7 cellular contexts compared by ENCODE assay signal in the genomic region with DNA sequence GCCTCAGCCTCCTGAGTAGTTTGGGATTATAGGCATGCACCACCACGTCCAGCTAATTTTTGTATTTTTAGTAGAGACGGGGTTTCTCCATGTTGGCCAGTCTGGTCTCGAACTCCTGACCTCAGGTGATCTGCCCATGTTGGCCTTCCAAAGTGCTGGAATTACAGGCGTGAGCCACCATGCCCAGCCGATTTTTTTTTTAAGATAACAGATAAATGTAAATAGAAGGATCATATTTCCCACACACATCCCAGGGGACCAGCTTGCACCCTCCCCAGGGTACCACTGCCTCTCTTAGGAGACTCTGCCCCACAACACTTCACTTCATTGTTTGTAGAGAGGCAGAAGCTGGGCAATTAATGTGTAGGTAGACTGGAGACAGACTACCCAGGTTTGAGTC. TPM values are rescaled to one million over a fixed set of nuclear protein-coding genes. Genes with fewer than 3 reads are reported as not detected.
DNase-seq lines count a peak whose midpoint lies in the region; ATAC-seq and TF ChIP-seq lines count a peak whose summit lies in the region.
"Not testable (repeated sequence)": the region's sequence is repeated elsewhere in the genome, so short reads cannot be mapped to it uniquely, and the experiment has no call there.

No MANE protein-coding gene starts in this region.

- peaks cover 23% of the 10 kb centered on the region for H3K4me1 ChIP-seq in Karpas-422 (ENCODE audit: low read length)
- not testable (repeated sequence) for H3K4me1 ChIP-seq in SK-N-SH (ENCODE audit: control insufficient read depth in 1 of 2, insufficient read depth in 2 of 2, low read depth in 1 of 2, low read length in 1 of 2)

- peaks cover 16% of the 10 kb centered on the region for H3K4me1 Mint-ChIP-seq in activated T-cell treated with anti-CD3 and anti-CD28 coated beads, Interleukin-2, amount 50 U/mL, for 24 hours (ENCODE audit: low read depth)
- H3K4me1 Mint-ChIP-seq in central memory CD8-positive, alpha-beta T cell = peaks cover 12% of the 10 kb centered on the region
- peaks cover 13% of the 10 kb centered on the region for H3K4me1 Mint-ChIP-seq in nephron

- DNase-seq in D341Med (ENCODE audit: low spot score) (peak; percentile 51), Karpas-422 (peak; percentile 57), NCI-H2171 treated with DMSO at 0.1 percent for 48 hours (lab: John Stamatoyannopoulos, UW) (peak; percentile 85)
- not testable (repeated sequence) for DNase-seq in SK-N-SH; activated T-cell treated with anti-CD3 and anti-CD28 coated beads, Interleukin-2, amount 50 U/mL, for 24 hours; central memory CD8-positive, alpha-beta T cell (ENCODE audit: low spot score in 2 of 2)

- H2AFZ ChIP-seq in Karpas-422 (ENCODE audit: low read length); SK-N-SH (ENCODE audit: low read depth): not testable (repeated sequence)

- TF ChIP-seq CTCF in SK-N-SH (IDR thresholded peaks at IDR 0.05); nephron (IDR thresholded peaks at IDR 0.05; ENCODE audit: unreplicated experiment in 3 of 3): not testable (repeated sequence)

- 85% methylated on average over 5 of the region's 5 CpGs for WGBS in SK-N-SH (ENCODE audit: low lambda C conversion rate)

- not testable (repeated sequence) for H3K27me3 ChIP-seq in Karpas-422 (ENCODE audit: low read length); SK-N-SH (ENCODE audit: insufficient read depth)

- not testable (repeated sequence) for H3K36me3 Mint-ChIP-seq in activated T-cell treated with anti-CD3 and anti-CD28 coated beads, Interleukin-2, amount 50 U/mL, for 24 hours (ENCODE audit: low read depth); central memory CD8-positive, alpha-beta T cell (ENCODE audit: insufficient read depth); nephron (ENCODE audit: low read depth)

- not testable (repeated sequence) for ATAC-seq in central memory CD8-positive, alpha-beta T cell (replicated peaks; ENCODE audit: extremely low read depth, poor library complexity, severe bottlenecking)

- H3K4me2 ChIP-seq in Karpas-422 (ENCODE audit: low read depth, low read length, poor library complexity, severe bottlenecking) (peak overlapping the region; percentile 97), SK-N-SH (peak overlapping the region; percentile 69; the same call in 1 of the 2 replicates)

- CTCF ChIA-PET in SK-N-SH (lab: Yijun Ruan, JAX) = interaction anchor here (1.3 kb wide), 1 partner anchor 24 kb away, joined by 3 read pairs; no protein-coding TSS in a partner anchor

- H3K79me2 ChIP-seq in Karpas-422 (ENCODE audit: low read length); SK-N-SH (ENCODE audit: insufficient read depth): not testable (repeated sequence)

- H3K9ac ChIP-seq in Karpas-422 (ENCODE audit: low read length) = peak overlapping the region; percentile 73
- not testable (repeated sequence) for H3K9ac ChIP-seq in SK-N-SH

- TF ChIP-seq RAD21 in SK-N-SH (IDR thresholded peaks at IDR 0.05; ENCODE audit: low read length) = not testable (repeated sequence)

- TF ChIP-seq EP300 in SK-N-SH (IDR thresholded peaks at IDR 0.05; ENCODE audit: borderline replicate concordance in 1 of 2, low read depth in 1 of 2, low read length in 1 of 2) = not testable (repeated sequence)

- H3K36me3 ChIP-seq in Karpas-422 (ENCODE audit: insufficient read depth, low read length); SK-N-SH (replicated peaks in 1 of 2; ENCODE audit: control insufficient read depth in 1 of 2, insufficient read depth in 2 of 2, low read length in 1 of 2): not testable (repeated sequence)

- H3F3A ChIP-seq in SK-N-SH (replicated peaks; ENCODE audit: insufficient read depth) = not testable (repeated sequence)

- not testable (repeated sequence) for H3K9me3 Mint-ChIP-seq in activated T-cell treated with anti-CD3 and anti-CD28 coated beads, Interleukin-2, amount 50 U/mL, for 24 hours; central memory CD8-positive, alpha-beta T cell; nephron

- not testable (repeated sequence) for H4K20me1 ChIP-seq in Karpas-422 (ENCODE audit: insufficient read depth, low read depth, low read length); SK-N-SH (ENCODE audit: insufficient read depth)

- H3K4me3 Mint-ChIP-seq in activated T-cell treated with anti-CD3 and anti-CD28 coated beads, Interleukin-2, amount 50 U/mL, for 24 hours = peak overlapping the region; percentile 89
- peak overlapping the region; percentile 88 for H3K4me3 Mint-ChIP-seq in central memory CD8-positive, alpha-beta T cell
- H3K4me3 Mint-ChIP-seq in nephron = peak overlapping the region; percentile 87 to 96 (median 87)

- not testable (repeated sequence) for H3K9me2 ChIP-seq in Karpas-422 (replicated peaks; ENCODE audit: insufficient read depth, low read length); SK-N-SH

- POLR2A ChIA-PET in SK-N-SH (lab: Yijun Ruan, JAX) = not testable (repeated sequence)

- not testable (repeated sequence) for H3K27me3 Mint-ChIP-seq in activated T-cell treated with anti-CD3 and anti-CD28 coated beads, Interleukin-2, amount 50 U/mL, for 24 hours; central memory CD8-positive, alpha-beta T cell; nephron (ENCODE audit: low read depth)

- H3K4me3 ChIP-seq in Karpas-422 (ENCODE audit: low read length) (peak overlapping the region; percentile 73), SK-N-SH (ENCODE audit: low read depth in 2 of 2, low read length in 1 of 2) (peak overlapping the region in 1 of 2 experiments; percentile 90; a peak in 1 of 4 replicates)

- not testable (repeated sequence) for H3K27ac Mint-ChIP-seq in activated T-cell treated with anti-CD3 and anti-CD28 coated beads, Interleukin-2, amount 50 U/mL, for 24 hours; central memory CD8-positive, alpha-beta T cell (ENCODE audit: low read depth); nephron

- not testable (repeated sequence) for H3K9me3 ChIP-seq in Karpas-422 (ENCODE audit: low read length); SK-N-SH

- not testable (repeated sequence) for H3K27ac ChIP-seq in Karpas-422 (ENCODE audit: low read length); SK-N-SH (ENCODE audit: low read depth in 2 of 2, low read length in 1 of 2)

RNA-seq across cellular contexts. Expression of gene PRRC2B, which starts 19.2 kb away (rescaled TPM):
- 83.8 and 87.6 TPM in 2 replicates for total RNA-seq in Karpas-422 (2014; rRNA removed; shearing (Covaris generic); ENCODE audit: low replicate concordance)
- polyA plus RNA-seq in SK-N-SH (2012; rRNA removed) = 18.5 and 26.3 TPM in 2 replicates
- 17.5 and 22.0 TPM in 2 replicates for polyA plus RNA-seq in SK-N-SH (2012; cell fraction: cytosol; rRNA removed)
- polyA plus RNA-seq in SK-N-SH (2012; cell fraction: nucleus; rRNA removed) = 84.2 and 122 TPM in 2 replicates
